In the genomic region with DNA sequence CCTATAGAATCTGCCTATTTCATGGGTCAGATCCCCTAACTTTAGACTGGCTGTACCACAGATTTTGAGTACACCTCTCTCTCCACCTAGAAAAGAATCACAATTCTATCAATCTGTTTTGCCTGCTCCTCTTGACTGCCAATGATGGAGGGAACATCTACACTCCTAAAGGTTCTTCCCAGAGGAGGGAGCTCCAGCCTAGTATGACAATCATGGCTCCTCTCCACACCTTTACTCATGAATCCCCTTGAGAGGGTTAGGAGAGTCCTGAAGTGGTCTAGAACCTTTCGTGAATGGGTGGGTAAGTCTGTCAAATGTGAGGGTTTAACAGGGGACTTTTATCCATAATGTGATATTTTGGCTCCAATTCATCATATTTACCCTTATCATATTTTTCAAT, we compare ENCODE assay signal across 17 cellular contexts.
"Had no signal": no experiment of that assay in that cellular context is flagged by ENCODE, and none has a peak within 500 bp of the region (broad histone marks: within the 10 kb centered on the region; RNA-seq: fewer than 3 reads in every experiment).

No MANE protein-coding gene starts in this region.

- H3K4me3 ChIP-seq: coronary artery, esophagus muscularis mucosa, mucosa of descending colon, psoas muscle, right lobe of liver, tibial artery, upper lobe of left lung, uterus had no signal

- DNase-seq: effector CD8-positive, alpha-beta T cell; foreskin fibroblast; naive thymus-derived CD8-positive, alpha-beta T cell; psoas muscle; retina; right lobe of liver; stimulated activated CD4-positive, alpha-beta T cell treated with anti-CD3 and anti-CD28 coated beads, Interleukin-4, amount 100 ng/mL, for 1 hour; stimulated activated CD8-positive, alpha-beta memory T cell treated with anti-CD3 and anti-CD28 coated beads, Interleukin-4, amount 100 ng/mL, for 48 hours; tibial artery; upper lobe of left lung; uterus had no signal

- H3K4me1 ChIP-seq: esophagus muscularis mucosa, psoas muscle, right lobe of liver, tibial artery, upper lobe of left lung, uterus had no signal

- H3K4me3 Mint-ChIP-seq: naive thymus-derived CD8-positive, alpha-beta T cell; stimulated activated effector memory CD8-positive, alpha-beta T cell treated with anti-CD3 and anti-CD28 coated beads, Interleukin-12 subunit alpha, Interleukin-12 subunit beta, amount 100 ng/mL, for 72 hours; stimulated activated naive CD8-positive, alpha-beta T cell treated with anti-CD3 and anti-CD28 coated beads, Interleukin-15, Interleukin-2, amounts not matched to agents 100 ng/mL and 50 ng/mL, for 24 hours had no signal

- H3K27me3 ChIP-seq: esophagus muscularis mucosa, neutrophil, right lobe of liver, tibial artery, upper lobe of left lung, uterus had no signal

- H3K36me3 ChIP-seq: esophagus muscularis mucosa, neutrophil, right lobe of liver, tibial artery, upper lobe of left lung, uterus had no signal

- H3K9me3 ChIP-seq: neutrophil, psoas muscle, right lobe of liver, upper lobe of left lung, uterus had no signal

- H3K27ac ChIP-seq: coronary artery, esophagus muscularis mucosa, neutrophil, psoas muscle, right lobe of liver, tibial artery, upper lobe of left lung, uterus had no signal

- ATAC-seq: mucosa of descending colon; naive thymus-derived CD8-positive, alpha-beta T cell; psoas muscle; right lobe of liver; stimulated activated effector memory CD8-positive, alpha-beta T cell treated with anti-CD3 and anti-CD28 coated beads, Interleukin-12 subunit alpha, Interleukin-12 subunit beta, amount 100 ng/mL, for 72 hours had no signal

- H3K27me3 Mint-ChIP-seq: naive thymus-derived CD8-positive, alpha-beta T cell; stimulated activated naive CD8-positive, alpha-beta T cell treated with anti-CD3 and anti-CD28 coated beads, Interleukin-15, Interleukin-2, amounts not matched to agents 100 ng/mL and 50 ng/mL, for 24 hours had no signal

- H3K27ac Mint-ChIP-seq: naive thymus-derived CD8-positive, alpha-beta T cell; stimulated activated effector memory CD8-positive, alpha-beta T cell treated with anti-CD3 and anti-CD28 coated beads, Interleukin-12 subunit alpha, Interleukin-12 subunit beta, amount 100 ng/mL, for 72 hours; stimulated activated naive CD8-positive, alpha-beta T cell treated with anti-CD3 and anti-CD28 coated beads, Interleukin-15, Interleukin-2, amounts not matched to agents 100 ng/mL and 50 ng/mL, for 24 hours had no signal

- H3K36me3 Mint-ChIP-seq: stimulated activated effector memory CD8-positive, alpha-beta T cell treated with anti-CD3 and anti-CD28 coated beads, Interleukin-12 subunit alpha, Interleukin-12 subunit beta, amount 100 ng/mL, for 72 hours had no signal

- H3K4me1 Mint-ChIP-seq: naive thymus-derived CD8-positive, alpha-beta T cell; stimulated activated effector memory CD8-positive, alpha-beta T cell treated with anti-CD3 and anti-CD28 coated beads, Interleukin-12 subunit alpha, Interleukin-12 subunit beta, amount 100 ng/mL, for 72 hours had no signal
